Comparison of ENCODE assay signal across 8 cellular contexts in genomic region chr7:152336754-152337368, GRCh38.
DNase-seq lines count a peak whose midpoint lies in the region; ATAC-seq and TF ChIP-seq lines count a peak whose summit lies in the region.

No MANE protein-coding gene starts in this region.

- no peak overlapping the region for H3K4me3 ChIP-seq in GM23248

- DNase-seq in Right ventricle myocardium superior, result no peak
- no peak for DNase-seq in Right ventricle myocardium inferior (ENCODE audit: missing footprints)
- peak; percentile 71 for DNase-seq in GM23248
- peak; percentile 85 for DNase-seq in NAMALWA (ENCODE audit: low spot score)
- peak; percentile 18 for DNase-seq in WTC11 (ENCODE audit: low spot score)
- peak; percentile 29 for DNase-seq in foreskin melanocyte
- peak; percentile 59 for DNase-seq in pons (ENCODE audit: low spot score)

- no peaks in the 10 kb centered on the region for H3F3A ChIP-seq in GM23248 (ENCODE audit: insufficient read depth)

- WGBS in GM23248 (ENCODE audit: low coverage in 1 of 2, low lambda C conversion rate in 2 of 2, missing lambda C conversion rate in 2 of 2), 2 experiments, result 26 to 28% methylated on average over 4 of the region's 4 CpGs

- no peaks in the 10 kb centered on the region for H3K27me3 Mint-ChIP-seq in WTC11 (ENCODE audit: low read depth)

- H3K4me3 Mint-ChIP-seq in WTC11, result no peak overlapping the region

- H3K27me3 ChIP-seq in GM23248 (replicated peaks; ENCODE audit: insufficient read depth), result no peaks in the 10 kb centered on the region

- CTCF ChIA-PET in WTC11 (lab: Charles Lee), result interaction anchor here (0.5 to 1.6 kb wide), 4 partner anchors 9 to 1242 kb away, joined by 3 to 9 read pairs (median 4); no protein-coding TSS in a partner anchor

- peaks cover 20% of the 10 kb centered on the region for H4K20me1 ChIP-seq in GM23248 (ENCODE audit: insufficient read depth)

- no peaks in the 10 kb centered on the region for H3K9me2 ChIP-seq in GM23248 (ENCODE audit: insufficient read depth)

- ATAC-seq in Right ventricle myocardium superior (ENCODE audit: poor library complexity) (peak; percentile 66), Right ventricle myocardium inferior (no peak), WTC11 (peak; percentile 90), GM18505 (IDR thresholded peaks at IDR 0.05; ENCODE audit: unreplicated experiment) (no peak)

- intact Hi-C loops in Right ventricle myocardium superior (cut with DNase I), result no loop called here
- intact Hi-C loops in Right ventricle myocardium inferior (cut with DNase I), result loop anchor here (5.0 kb wide), 2 partner anchors 125 to 370 kb away; no protein-coding TSS in a partner anchor

- POLR2A ChIA-PET in WTC11 (lab: Charles Lee), result no interaction called here

- H3K4me2 ChIP-seq in GM23248 (ENCODE audit: unreplicated experiment), result no peak overlapping the region

- no peaks in the 10 kb centered on the region for H3K36me3 Mint-ChIP-seq in WTC11

- H3K9ac ChIP-seq in GM23248, result no peak overlapping the region

- H2AFZ ChIP-seq in GM23248, result no peak overlapping the region

- peaks cover 100% of the 10 kb centered on the region for H3K79me2 ChIP-seq in GM23248 (ENCODE audit: insufficient read depth)

- TF ChIP-seq CTCF in WTC11 (IDR thresholded peaks at IDR 0.05), result 0 out of 2 replicates have a peak, but pooled peaks have one; percentile 28

- H3K27ac ChIP-seq in GM23248, result no peak overlapping the region

- in situ Hi-C loops in GM23248 (cut with MboI), result loop anchor here (10.0 to 25.0 kb wide), 2 partner anchors 368 to 475 kb away; no protein-coding TSS in a partner anchor

- no peaks in the 10 kb centered on the region for H3K9me3 ChIP-seq in GM23248 (ENCODE audit: low read depth)

- H3K36me3 ChIP-seq in GM23248 (ENCODE audit: low read depth), result no peaks in the 10 kb centered on the region

- no peaks in the 10 kb centered on the region for H3K9me3 Mint-ChIP-seq in WTC11

- no peak for TF ChIP-seq POLR2A in GM18505 (IDR thresholded peaks at IDR 0.05; ENCODE audit: borderline replicate concordance, extremely low read depth, insufficient read depth, insufficient read length)

- no peak overlapping the region for H3K27ac Mint-ChIP-seq in WTC11

- peaks cover 12% of the 10 kb centered on the region; the same call in 1 of the 2 replicates for H3K4me1 ChIP-seq in GM23248 (ENCODE audit: insufficient read depth)

- peaks cover 7% of the 10 kb centered on the region; the same call in 1 of the 2 replicates for H3K4me1 Mint-ChIP-seq in WTC11

TF ChIP-seq in WTC11, 78 proteins besides CTCF, POLR2A, EP300 and RAD21:
- TF ChIP-seq NFE2L1 (CRISPR knock-in tag; IDR thresholded peaks at IDR 0.05), result no peak
- TF ChIP-seq ERG (CRISPR knock-in tag; IDR thresholded peaks at IDR 0.05), result no peak
- TF ChIP-seq, protein P1, sequence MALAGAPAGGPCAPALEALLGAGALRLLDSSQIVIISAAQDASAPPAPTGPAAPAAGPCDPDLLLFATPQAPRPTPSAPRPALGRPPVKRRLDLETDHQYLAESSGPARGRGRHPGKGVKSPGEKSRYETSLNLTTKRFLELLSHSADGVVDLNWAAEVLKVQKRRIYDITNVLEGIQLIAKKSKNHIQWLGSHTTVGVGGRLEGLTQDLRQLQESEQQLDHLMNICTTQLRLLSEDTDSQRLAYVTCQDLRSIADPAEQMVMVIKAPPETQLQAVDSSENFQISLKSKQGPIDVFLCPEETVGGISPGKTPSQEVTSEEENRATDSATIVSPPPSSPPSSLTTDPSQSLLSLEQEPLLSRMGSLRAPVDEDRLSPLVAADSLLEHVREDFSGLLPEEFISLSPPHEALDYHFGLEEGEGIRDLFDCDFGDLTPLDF (CRISPR knock-in tag; IDR thresholded peaks at IDR 0.05), result no peak
- TF ChIP-seq ZNF416 (CRISPR knock-in tag; IDR thresholded peaks at IDR 0.05), result no peak
- TF ChIP-seq TEAD1 (CRISPR knock-in tag; IDR thresholded peaks at IDR 0.05), result no peak
- TF ChIP-seq, protein P2, sequence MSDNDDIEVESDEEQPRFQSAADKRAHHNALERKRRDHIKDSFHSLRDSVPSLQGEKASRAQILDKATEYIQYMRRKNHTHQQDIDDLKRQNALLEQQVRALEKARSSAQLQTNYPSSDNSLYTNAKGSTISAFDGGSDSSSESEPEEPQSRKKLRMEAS (CRISPR knock-in tag; IDR thresholded peaks at IDR 0.05), result no peak
- TF ChIP-seq, protein P3, sequence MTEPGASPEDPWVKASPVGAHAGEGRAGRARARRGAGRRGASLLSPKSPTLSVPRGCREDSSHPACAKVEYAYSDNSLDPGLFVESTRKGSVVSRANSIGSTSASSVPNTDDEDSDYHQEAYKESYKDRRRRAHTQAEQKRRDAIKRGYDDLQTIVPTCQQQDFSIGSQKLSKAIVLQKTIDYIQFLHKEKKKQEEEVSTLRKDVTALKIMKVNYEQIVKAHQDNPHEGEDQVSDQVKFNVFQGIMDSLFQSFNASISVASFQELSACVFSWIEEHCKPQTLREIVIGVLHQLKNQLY (CRISPR knock-in tag; IDR thresholded peaks at IDR 0.05), result no peak
- TF ChIP-seq HMGXB4 (CRISPR knock-in tag; IDR thresholded peaks at IDR 0.05), result no peak
TF ChIP-seq in WTC11: peak in this region for 0.

Comparison
In these comparisons a context has a peak if more than half of its experiments do, and no peak if none do; other contexts are left out.
1. ATAC-seq: peak in Right ventricle myocardium superior (single experiment) and WTC11 (single experiment); none in Right ventricle myocardium inferior (single experiment) and GM18505 (single experiment).
2. DNase-seq: peak in GM23248 (single experiment), NAMALWA (single experiment), WTC11 (single experiment), foreskin melanocyte (single experiment) and pons (single experiment); none in Right ventricle myocardium superior (single experiment) and Right ventricle myocardium inferior (single experiment).